In genomic region chr1:34372891-34373290, GRCh38 we compare ENCODE assay signal across 38 cellular contexts.
"Had no signal": no experiment of that assay in that cellular context is flagged by ENCODE, and none has a peak within 500 bp of the region (broad histone marks: within the 10 kb centered on the region; RNA-seq: fewer than 3 reads in every experiment).

No MANE protein-coding gene starts in this region.

- H3K4me1 Mint-ChIP-seq: activated CD4-positive, alpha-beta memory T cell treated with anti-CD3 and anti-CD28 coated beads, Interleukin-2, amount 10 ng/mL, durations not matched to agents 7 days and 5 days; activated CD4-positive, alpha-beta T cell treated with anti-CD3 and anti-CD28 coated beads for 36 hours; activated CD4-positive, alpha-beta T cell treated with anti-CD3 and anti-CD28 coated beads, Interleukin-2, amount 10 ng/mL, durations not matched to agents 7 days and 5 days; activated CD8-positive, alpha-beta memory T cell treated with anti-CD3 and anti-CD28 coated beads, Interleukin-2, amount 10 ng/mL, durations not matched to agents 7 days and 5 days; activated naive CD4-positive, alpha-beta T cell treated with anti-CD3 and anti-CD28 coated beads, Interleukin-2, amount 10 ng/mL, durations not matched to agents 7 days and 5 days; activated naive CD4-positive, alpha-beta T cell treated with anti-CD3 and anti-CD28 coated beads, Interleukin-2, amount 50 U/mL, for 24 hours; activated naive CD8-positive, alpha-beta T cell treated with anti-CD3 and anti-CD28 coated beads, Interleukin-2, amount 10 ng/mL, durations not matched to agents 7 days and 5 days; activated naive CD8-positive, alpha-beta T cell treated with anti-CD3 and anti-CD28 coated beads, Interleukin-2, amount 50 U/mL, for 24 hours; central memory CD8-positive, alpha-beta T cell; WTC11 had no signal

- H3K9me3 ChIP-seq: ascending aorta had no signal

- H3K36me3 ChIP-seq: ascending aorta, cardiac muscle cell, WERI-Rb-1 had no signal

- H3K36me3 Mint-ChIP-seq: activated CD8-positive, alpha-beta memory T cell treated with anti-CD3 and anti-CD28 coated beads, Interleukin-2, amount 10 ng/mL, durations not matched to agents 7 days and 5 days; activated naive CD4-positive, alpha-beta T cell treated with anti-CD3 and anti-CD28 coated beads, Interleukin-2, amount 10 ng/mL, durations not matched to agents 7 days and 5 days; activated naive CD4-positive, alpha-beta T cell treated with anti-CD3 and anti-CD28 coated beads, Interleukin-2, amount 50 U/mL, for 24 hours; activated naive CD8-positive, alpha-beta T cell; activated naive CD8-positive, alpha-beta T cell treated with anti-CD3 and anti-CD28 coated beads, Interleukin-2, amount 10 ng/mL, durations not matched to agents 7 days and 5 days; brain had no signal

- H3K4me1 ChIP-seq: ascending aorta had no signal

- H3K27ac Mint-ChIP-seq: activated CD4-positive, alpha-beta memory T cell treated with anti-CD3 and anti-CD28 coated beads, Interleukin-2, amount 10 ng/mL, durations not matched to agents 7 days and 5 days; activated CD4-positive, alpha-beta T cell treated with anti-CD3 and anti-CD28 coated beads for 36 hours; activated CD4-positive, alpha-beta T cell treated with anti-CD3 and anti-CD28 coated beads, Interleukin-2, amount 10 ng/mL, durations not matched to agents 7 days and 5 days; activated CD8-positive, alpha-beta memory T cell treated with anti-CD3 and anti-CD28 coated beads, Interleukin-2, amount 10 ng/mL, durations not matched to agents 7 days and 5 days; activated CD8-positive, alpha-beta T cell treated with anti-CD3 and anti-CD28 coated beads, Interleukin-2, amount 10 ng/mL, durations not matched to agents 7 days and 5 days; activated naive CD4-positive, alpha-beta T cell treated with anti-CD3 and anti-CD28 coated beads, Interleukin-2, amount 10 ng/mL, durations not matched to agents 7 days and 5 days; activated naive CD4-positive, alpha-beta T cell treated with anti-CD3 and anti-CD28 coated beads, Interleukin-2, amount 50 U/mL, for 24 hours; activated naive CD8-positive, alpha-beta T cell; activated naive CD8-positive, alpha-beta T cell treated with anti-CD3 and anti-CD28 coated beads, Interleukin-2, amount 10 ng/mL, durations not matched to agents 7 days and 5 days; activated naive CD8-positive, alpha-beta T cell treated with anti-CD3 and anti-CD28 coated beads, Interleukin-2, amount 50 U/mL, for 24 hours; activated T-cell treated with anti-CD3 and anti-CD28 coated beads, Interleukin-2, amount 50 U/mL, for 24 hours; activated T-helper 2 cell treated with anti-CD3 and anti-CD28 coated beads, Interferon-gamma antibody, Interleukin-2, Interleukin-4, amounts not matched to agents 10 μg/mL and 5 μg/mL and 100 μg/mL, durations not matched to agents 14 hours and 24 hours and 36 hours; T-helper 1 cell treated with Interleukin-12 subunit alpha and Interleukin-12 subunit beta and Interleukin-4 antibody, amounts not matched to agents 30 μg/mL and 1 μg/mL, for 36 hours; T-helper 2 cell treated with Interferon-gamma antibody and Interleukin-4, amounts not matched to agents 5 μg/mL and 100 μg/mL, for 36 hours; WTC11 had no signal

- H3K4me3 ChIP-seq: ascending aorta, cardiac muscle cell had no signal

- H3K27me3 Mint-ChIP-seq: activated naive CD4-positive, alpha-beta T cell treated with anti-CD3 and anti-CD28 coated beads, Interleukin-2, amount 10 ng/mL, durations not matched to agents 7 days and 5 days had no signal

- H3K9me3 Mint-ChIP-seq: activated CD4-positive, alpha-beta memory T cell treated with anti-CD3 and anti-CD28 coated beads, Interleukin-2, amount 10 ng/mL, durations not matched to agents 7 days and 5 days; activated CD4-positive, alpha-beta T cell treated with anti-CD3 and anti-CD28 coated beads, Interleukin-2, amount 10 ng/mL, durations not matched to agents 7 days and 5 days; activated naive CD4-positive, alpha-beta T cell treated with anti-CD3 and anti-CD28 coated beads, Interleukin-2, amount 10 ng/mL, durations not matched to agents 7 days and 5 days; activated naive CD4-positive, alpha-beta T cell treated with anti-CD3 and anti-CD28 coated beads, Interleukin-2, amount 50 U/mL, for 24 hours; activated naive CD8-positive, alpha-beta T cell treated with anti-CD3 and anti-CD28 coated beads, Interleukin-2, amount 10 ng/mL, durations not matched to agents 7 days and 5 days; activated naive CD8-positive, alpha-beta T cell treated with anti-CD3 and anti-CD28 coated beads, Interleukin-2, amount 50 U/mL, for 24 hours; activated T-cell treated with anti-CD3 and anti-CD28 coated beads, Interleukin-2, amount 50 U/mL, for 24 hours; activated T-helper 2 cell treated with anti-CD3 and anti-CD28 coated beads, Interferon-gamma antibody, Interleukin-2, Interleukin-4, amounts not matched to agents 10 μg/mL and 5 μg/mL and 100 μg/mL, durations not matched to agents 14 hours and 24 hours and 36 hours; central memory CD8-positive, alpha-beta T cell; T-helper 1 cell treated with Interleukin-12 subunit alpha and Interleukin-12 subunit beta and Interleukin-4 antibody, amounts not matched to agents 30 μg/mL and 1 μg/mL, for 36 hours; T-helper 2 cell treated with Interferon-gamma antibody and Interleukin-4, amounts not matched to agents 5 μg/mL and 100 μg/mL, for 36 hours had no signal

- H3K27ac ChIP-seq: ascending aorta, cardiac muscle cell, WERI-Rb-1 had no signal

- DNase-seq: activated CD4-positive, alpha-beta memory T cell treated with anti-CD3 and anti-CD28 coated beads, Interleukin-2, amount 10 ng/mL, durations not matched to agents 7 days and 5 days; activated CD4-positive, alpha-beta T cell treated with anti-CD3 and anti-CD28 coated beads for 1 hour; activated CD4-positive, alpha-beta T cell treated with anti-CD3 and anti-CD28 coated beads for 36 hours; activated CD4-positive, alpha-beta T cell treated with anti-CD3 and anti-CD28 coated beads for 48 hours; activated CD4-positive, alpha-beta T cell treated with anti-CD3 and anti-CD28 coated beads, Interleukin-2, amount 10 ng/mL, durations not matched to agents 7 days and 5 days; activated CD4-positive, alpha-beta T cell treated with anti-CD3 and anti-CD28 coated beads, Interleukin-2, amount 50 U/mL, for 48 hours; activated CD4-positive, CD25-positive, alpha-beta regulatory T cell; activated CD8-positive, alpha-beta memory T cell treated with anti-CD3 and anti-CD28 coated beads for 24 hours; activated CD8-positive, alpha-beta memory T cell treated with anti-CD3 and anti-CD28 coated beads, Interleukin-2, amount 10 ng/mL, durations not matched to agents 7 days and 5 days; activated CD8-positive, alpha-beta memory T cell treated with anti-CD3 and anti-CD28 coated beads, Interleukin-2, amount 50 U/mL, for 48 hours; activated CD8-positive, alpha-beta T cell treated with anti-CD3 and anti-CD28 coated beads, Interleukin-2, amount 10 ng/mL, durations not matched to agents 7 days and 5 days; activated effector memory CD4-positive, alpha-beta T cell treated with Interleukin-2 at 50 U/mL for 16 hours; activated gamma-delta T cell; activated naive CD4-positive, alpha-beta T cell treated with anti-CD3 and anti-CD28 coated beads, Interleukin-2, amount 10 ng/mL, durations not matched to agents 7 days and 5 days; activated naive CD4-positive, alpha-beta T cell treated with Interleukin-2 at 50 U/mL for 16 hours; activated naive CD8-positive, alpha-beta T cell treated with anti-CD3 and anti-CD28 coated beads, Interleukin-2, amount 10 ng/mL, durations not matched to agents 7 days and 5 days; activated naive CD8-positive, alpha-beta T cell treated with anti-CD3 and anti-CD28 coated beads, Interleukin-2, amount 50 U/mL, for 24 hours; activated T-cell treated with anti-CD3 and anti-CD28 coated beads, Interleukin-2, amount 50 U/mL, for 24 hours; activated T-cell treated with anti-CD3 and anti-CD28 coated beads, Interleukin-2, amount 50 U/mL, for 48 hours; amygdala; anterior cingulate cortex; caudate nucleus; cerebellar nuclear complex; T-helper 1 cell; T-helper 2 cell; T-helper 9 cell; WERI-Rb-1 had no signal

- H3K4me3 Mint-ChIP-seq: activated CD4-positive, alpha-beta memory T cell treated with anti-CD3 and anti-CD28 coated beads, Interleukin-2, amount 10 ng/mL, durations not matched to agents 7 days and 5 days; activated CD4-positive, alpha-beta T cell treated with anti-CD3 and anti-CD28 coated beads for 36 hours; activated CD4-positive, alpha-beta T cell treated with anti-CD3 and anti-CD28 coated beads, Interleukin-2, amount 10 ng/mL, durations not matched to agents 7 days and 5 days; activated CD8-positive, alpha-beta memory T cell treated with anti-CD3 and anti-CD28 coated beads, Interleukin-2, amount 10 ng/mL, durations not matched to agents 7 days and 5 days; activated CD8-positive, alpha-beta T cell treated with anti-CD3 and anti-CD28 coated beads, Interleukin-2, amount 10 ng/mL, durations not matched to agents 7 days and 5 days; activated naive CD4-positive, alpha-beta T cell treated with anti-CD3 and anti-CD28 coated beads, Interleukin-2, amount 10 ng/mL, durations not matched to agents 7 days and 5 days; activated naive CD4-positive, alpha-beta T cell treated with anti-CD3 and anti-CD28 coated beads, Interleukin-2, amount 50 U/mL, for 24 hours; activated naive CD8-positive, alpha-beta T cell; activated naive CD8-positive, alpha-beta T cell treated with anti-CD3 and anti-CD28 coated beads, Interleukin-2, amount 10 ng/mL, durations not matched to agents 7 days and 5 days; activated naive CD8-positive, alpha-beta T cell treated with anti-CD3 and anti-CD28 coated beads, Interleukin-2, amount 50 U/mL, for 24 hours; activated T-cell treated with anti-CD3 and anti-CD28 coated beads, Interleukin-2, amount 50 U/mL, for 24 hours; brain; central memory CD8-positive, alpha-beta T cell; T-helper 1 cell treated with Interleukin-12 subunit alpha and Interleukin-12 subunit beta and Interleukin-4 antibody, amounts not matched to agents 30 μg/mL and 1 μg/mL, for 36 hours; T-helper 2 cell treated with Interferon-gamma antibody and Interleukin-4, amounts not matched to agents 5 μg/mL and 100 μg/mL, for 36 hours; WTC11 had no signal

- FAIRE-seq: TTC549 had no signal
